5 cellular contexts compared by ENCODE assay signal in the genomic region with DNA sequence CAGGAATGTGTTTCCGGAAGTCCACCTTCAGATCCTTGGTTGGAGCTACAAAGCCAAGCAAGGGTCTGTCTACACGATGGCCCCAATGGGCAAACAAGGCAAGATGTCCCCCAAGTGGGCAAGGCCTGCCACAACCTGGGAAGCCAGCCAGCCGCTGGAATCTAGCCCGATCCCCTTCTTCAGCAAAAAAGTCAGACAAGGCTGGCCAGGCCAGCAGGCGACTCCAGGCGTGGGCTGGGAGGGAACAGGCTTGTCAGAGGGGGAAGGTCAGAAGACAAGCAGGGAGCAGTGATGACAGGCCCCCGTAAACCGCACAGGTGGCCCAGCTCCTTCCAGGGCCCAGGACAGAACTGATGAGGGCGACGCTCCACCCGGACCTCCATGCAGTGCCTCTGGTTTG.
"Had no signal": no experiment of that assay in that cellular context is flagged by ENCODE, and none has a peak within 500 bp of the region (broad histone marks: within the 10 kb centered on the region; RNA-seq: fewer than 3 reads in every experiment).

No MANE protein-coding gene starts in this region.

- H3K4me3 ChIP-seq: GM23248 had no signal

- DNase-seq: GM23248, GOT3, H9, HCEC 1CT, IMR-90 had no signal

- H3K27ac ChIP-seq: GM23248 had no signal

- H3K27ac Mint-ChIP-seq: H9 had no signal

- H3K4me3 Mint-ChIP-seq: H9 had no signal

- H3K9ac ChIP-seq: GM23248 had no signal

- H3K9me3 Mint-ChIP-seq: H9 had no signal
